Comparison of ENCODE assay signal across 11 cellular contexts in genomic region chr5:10485142-10485795, GRCh38. TPM values are rescaled to one million over a fixed set of nuclear protein-coding genes. Genes with fewer than 3 reads are reported as not detected.
DNase-seq lines count a peak whose midpoint lies in the region; ATAC-seq lines count a peak whose summit lies in the region.
"Had no signal": no experiment of that assay in that cellular context is flagged by ENCODE, and none has a peak within 500 bp of the region (broad histone marks: within the 10 kb centered on the region; RNA-seq: fewer than 3 reads in every experiment).

No MANE protein-coding gene starts in this region.

- DNase-seq in CD1c-positive myeloid dendritic cell (ENCODE audit: extremely low spot score) (peak; percentile 10), MV-4-11 (lab: John Stamatoyannopoulos, UW) (peak; percentile 15), dedifferentiated amniotic fluid mesenchymal stem cell (ENCODE audit: extremely low spot score) (peak; percentile 95), NK-92 (lab: John Stamatoyannopoulos, UW; ENCODE audit: unreplicated experiment) (no peak), COR-L47 (lab: John Stamatoyannopoulos, UW) (no peak)
- DNase-seq in naive thymus-derived CD4-positive, alpha-beta T cell, result no peak
- DNase-seq: effector memory CD8-positive, alpha-beta T cell had no signal

- H3K4me1 ChIP-seq in naive thymus-derived CD4-positive, alpha-beta T cell (ENCODE audit: control insufficient read depth in 2 of 2, insufficient read depth in 2 of 2, low read length in 2 of 2), result peaks cover 4 to 7% of the 10 kb centered on the region in 2 donors

- peaks cover 0 to 5% (median 0%) of the 10 kb centered on the region in 5 donors for H3K36me3 Mint-ChIP-seq in naive thymus-derived CD4-positive, alpha-beta T cell

- CTCF ChIA-PET in naive thymus-derived CD4-positive, alpha-beta T cell (lab: Charles Lee), result no interaction called here

- no peak overlapping the region for H3K4me3 ChIP-seq in naive thymus-derived CD4-positive, alpha-beta T cell (ENCODE audit: low read length)
- H3K4me3 ChIP-seq: skin epidermis had no signal

- peak; percentile 31 for ATAC-seq in naive thymus-derived CD4-positive, alpha-beta T cell
- ATAC-seq in GM19351 (IDR thresholded peaks at IDR 0.05; ENCODE audit: unreplicated experiment) (no peak), HG03045 (IDR thresholded peaks at IDR 0.05; ENCODE audit: unreplicated experiment) (no peak)
- ATAC-seq: effector memory CD8-positive, alpha-beta T cell had no signal

- peaks cover 6 to 28% (median 14%) of the 10 kb centered on the region in 7 donors for H3K4me1 Mint-ChIP-seq in naive thymus-derived CD4-positive, alpha-beta T cell

- POLR2A ChIA-PET in naive thymus-derived CD4-positive, alpha-beta T cell (lab: Charles Lee), result interaction anchor here (0.6 kb wide), 1 partner anchor 12 kb away, joined by 3 read pairs; no protein-coding TSS in a partner anchor

- no peaks in the 10 kb centered on the region for H3K27me3 ChIP-seq in naive thymus-derived CD4-positive, alpha-beta T cell (ENCODE audit: control insufficient read depth in 2 of 2, insufficient read depth in 2 of 2, low read length in 2 of 2)

- H3K9me3 ChIP-seq in naive thymus-derived CD4-positive, alpha-beta T cell (ENCODE audit: control insufficient read depth in 2 of 3, low read length in 3 of 3), result no peaks in the 10 kb centered on the region

- H3K27me3 Mint-ChIP-seq in naive thymus-derived CD4-positive, alpha-beta T cell, result peaks cover 0 to 6% (median 0%) of the 10 kb centered on the region in 5 donors

- peak overlapping the region in 2 of 9 donors; percentile 5 to 18 for H3K27ac Mint-ChIP-seq in naive thymus-derived CD4-positive, alpha-beta T cell
- H3K27ac Mint-ChIP-seq: effector memory CD8-positive, alpha-beta T cell had no signal

- no peak overlapping the region for H3K4me3 Mint-ChIP-seq in naive thymus-derived CD4-positive, alpha-beta T cell
- H3K4me3 Mint-ChIP-seq: effector memory CD8-positive, alpha-beta T cell had no signal

- intact Hi-C loops in naive thymus-derived CD4-positive, alpha-beta T cell (cut with micrococcal nuclease), result no loop called here

- H3K9me3 Mint-ChIP-seq in naive thymus-derived CD4-positive, alpha-beta T cell, result peaks cover 0 to 3% (median 0%) of the 10 kb centered on the region in 11 donors
- H3K9me3 Mint-ChIP-seq: effector memory CD8-positive, alpha-beta T cell had no signal

- no peaks in the 10 kb centered on the region for H3K36me3 ChIP-seq in naive thymus-derived CD4-positive, alpha-beta T cell (ENCODE audit: control insufficient read depth in 2 of 3, insufficient read depth in 3 of 3, low read length in 3 of 3)

- no peak overlapping the region for H3K27ac ChIP-seq in naive thymus-derived CD4-positive, alpha-beta T cell (ENCODE audit: low read depth, low read length)
- H3K27ac ChIP-seq: skin epidermis, VCaP had no signal

RNA-seq across cellular contexts. Expression of gene ROPN1L, which starts 43.6 kb away (rescaled TPM):
- 1 to 10 TPM in 2 of 5 experiments, under 1 TPM in 3; 0.32 to 2.6 (median 0.61) TPM for total RNA-seq in naive thymus-derived CD4-positive, alpha-beta T cell
- 1 to 10 TPM; 1.4 to 1.9 TPM for polyA plus RNA-seq in naive thymus-derived CD4-positive, alpha-beta T cell

Comparison
In these comparisons a context has a peak if more than half of its experiments do, and no peak if none do; other contexts are left out.
1. DNase-seq: peak in CD1c-positive myeloid dendritic cell (single experiment), MV-4-11 (single experiment) and dedifferentiated amniotic fluid mesenchymal stem cell (single experiment); none in naive thymus-derived CD4-positive, alpha-beta T cell (0 of 9), NK-92 (single experiment) and COR-L47 (single experiment).